17 cellular contexts compared by ENCODE assay signal in the genomic region with DNA sequence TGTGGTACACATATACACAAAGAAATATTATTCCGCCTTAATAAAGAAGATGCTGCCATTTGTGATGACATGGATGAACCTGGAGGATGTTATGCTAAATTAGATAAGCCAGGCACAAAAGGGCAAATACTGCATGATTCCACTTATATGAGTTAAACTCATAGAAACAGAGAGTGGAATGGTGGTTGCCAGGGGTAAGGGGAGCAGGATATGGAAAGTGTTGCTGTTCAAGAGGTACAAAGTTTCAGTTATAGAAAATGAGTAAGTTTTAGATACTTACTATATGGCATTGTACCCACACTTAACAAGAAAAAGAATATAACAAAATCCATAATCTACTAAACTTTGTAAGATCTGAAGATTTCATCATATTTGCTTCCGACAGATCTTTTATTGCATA.
"Had no signal": no experiment of that assay in that cellular context is flagged by ENCODE, and none has a peak within 500 bp of the region (broad histone marks: within the 10 kb centered on the region; RNA-seq: fewer than 3 reads in every experiment).

No MANE protein-coding gene starts in this region.

- H3K27me3 Mint-ChIP-seq: stimulated activated memory B cell treated with anti-CD40 and anti-IgM and Interleukin-4, amounts not matched to agents 10 μg/mL and 1 μg/mL and 100 μg/mL, for 72 hours; type B pancreatic cell had no signal

- H3K4me1 ChIP-seq: psoas muscle, right atrium auricular region, vagina had no signal

- H3K36me3 ChIP-seq: cardiac muscle cell, heart right ventricle, neutrophil, ovary, right atrium auricular region, thoracic aorta, vagina had no signal

- ATAC-seq: heart right ventricle; left colon; psoas muscle; stimulated activated memory B cell treated with anti-CD40 and anti-IgM and Interleukin-4, amounts not matched to agents 10 μg/mL and 1 μg/mL and 100 μg/mL, for 72 hours had no signal

- H3K9me3 Mint-ChIP-seq: activated B cell treated with CpG ODN at 0.5 μM for 24 hours; stimulated activated memory B cell treated with anti-CD40 and anti-IgM and Interleukin-4, amounts not matched to agents 10 μg/mL and 1 μg/mL and 100 μg/mL, for 72 hours; type B pancreatic cell had no signal

- DNase-seq: activated B cell treated with CpG ODN at 0.5 μM for 24 hours; activated CD4-positive, alpha-beta T cell treated with anti-CD3 and anti-CD28 coated beads, Interleukin-2, amount 10 ng/mL, durations not matched to agents 7 days and 5 days; activated gamma-delta T cell; heart right ventricle; left colon; mesenchymal stem cell; ovary; psoas muscle had no signal

- H3K27ac Mint-ChIP-seq: activated B cell treated with CpG ODN at 0.5 μM for 24 hours; activated CD4-positive, alpha-beta T cell treated with anti-CD3 and anti-CD28 coated beads, Interleukin-2, amount 10 ng/mL, durations not matched to agents 7 days and 5 days; nephron; stimulated activated memory B cell treated with anti-CD40 and anti-IgM and Interleukin-4, amounts not matched to agents 10 μg/mL and 1 μg/mL and 100 μg/mL, for 72 hours; type B pancreatic cell had no signal

- H3K4me1 Mint-ChIP-seq: nephron had no signal

- H3K27me3 ChIP-seq: neutrophil, ovary, right atrium auricular region, vagina had no signal

- H3K4me3 ChIP-seq: cardiac muscle cell, heart right ventricle, ovary, psoas muscle, right atrium auricular region, thoracic aorta, vagina had no signal

- H3K4me3 Mint-ChIP-seq: activated B cell treated with CpG ODN at 0.5 μM for 24 hours; activated CD4-positive, alpha-beta T cell treated with anti-CD3 and anti-CD28 coated beads, Interleukin-2, amount 10 ng/mL, durations not matched to agents 7 days and 5 days; nephron; stimulated activated memory B cell treated with anti-CD40 and anti-IgM and Interleukin-4, amounts not matched to agents 10 μg/mL and 1 μg/mL and 100 μg/mL, for 72 hours; type B pancreatic cell had no signal

- H3K9me3 ChIP-seq: heart right ventricle, neutrophil, ovary, psoas muscle, right atrium auricular region, thoracic aorta, vagina had no signal

- H3K27ac ChIP-seq: cardiac muscle cell, epithelial cell of prostate, heart right ventricle, neutrophil, ovary, psoas muscle, right atrium auricular region, thoracic aorta, vagina had no signal

- H3K36me3 Mint-ChIP-seq: stimulated activated memory B cell treated with anti-CD40 and anti-IgM and Interleukin-4, amounts not matched to agents 10 μg/mL and 1 μg/mL and 100 μg/mL, for 72 hours; type B pancreatic cell had no signal
